In genomic region chr7:21338728-21339164, GRCh38 we compare ENCODE assay signal across 11 cellular contexts.
DNase-seq lines count a peak whose midpoint lies in the region; ATAC-seq and TF ChIP-seq lines count a peak whose summit lies in the region.
"Had no signal": no experiment of that assay in that cellular context is flagged by ENCODE, and none has a peak within 500 bp of the region (broad histone marks: within the 10 kb centered on the region; RNA-seq: fewer than 3 reads in every experiment).

No MANE protein-coding gene starts in this region.

- no peak for TF ChIP-seq POLR2A in breast epithelium (IDR thresholded peaks at IDR 0.05)

- no peaks in the 10 kb centered on the region for H3K36me3 ChIP-seq in CD4-positive, alpha-beta memory T cell (ENCODE audit: insufficient read depth, low read length)
- H3K36me3 ChIP-seq in H7 (replicated peaks; ENCODE audit: control insufficient read depth, insufficient read depth, low read length) (no peaks in the 10 kb centered on the region), breast epithelium (no peaks in the 10 kb centered on the region)
- H3K36me3 ChIP-seq: BE2C had no signal

- peak; percentile 87 to 95 (median 94) for ATAC-seq in T-cell (replicated peaks in 1 of 4)

- no peak for TF ChIP-seq CTCF in breast epithelium (IDR thresholded peaks at IDR 0.05)

- H3K4me1 ChIP-seq in CD4-positive, alpha-beta memory T cell (ENCODE audit: insufficient read depth, low read length), result peaks cover 19% of the 10 kb centered on the region
- H3K4me1 ChIP-seq in breast epithelium, result no peaks in the 10 kb centered on the region
- H3K4me1 ChIP-seq: BE2C had no signal

- peak overlapping the region; percentile 34 for H3K27ac ChIP-seq in CD4-positive, alpha-beta memory T cell (ENCODE audit: low read depth, low read length)
- no peak overlapping the region for H3K27ac ChIP-seq in breast epithelium

- H3K27me3 Mint-ChIP-seq in CD4-positive, alpha-beta memory T cell, result no peaks in the 10 kb centered on the region
- no peaks in the 10 kb centered on the region for H3K27me3 Mint-ChIP-seq in T-cell
- H3K27me3 Mint-ChIP-seq in activated naive CD4-positive, alpha-beta T cell treated with anti-CD3 and anti-CD28 coated beads for 36 hours (ENCODE audit: low read depth), result no peaks in the 10 kb centered on the region

- peak; percentile 24 to 69 (median 47) for DNase-seq in CD4-positive, alpha-beta memory T cell
- peak in 25 of 34 experiments; percentile 3 to 48 (median 20) for DNase-seq in T-cell
- DNase-seq in activated naive CD4-positive, alpha-beta T cell treated with anti-CD3 and anti-CD28 coated beads for 36 hours, result peak; percentile 80
- peak; percentile 7 to 20 for DNase-seq in stimulated activated CD4-positive, alpha-beta T cell treated with anti-CD3 and anti-CD28 coated beads, Interleukin-1b, Interleukin-23, amount 100 ng/mL, for 4 hours (ENCODE audit: low read depth in 2 of 2)
- DNase-seq in H7, result no peak
- DNase-seq in breast epithelium (ENCODE audit: low spot score in 2 of 2), result no peak
- DNase-seq in glomerular visceral epithelial cell (ENCODE audit: extremely low spot score), result no peak
- DNase-seq in SHP77 (lab: John Stamatoyannopoulos, UW), result no peak
- DNase-seq: BE2C, H9, NCI-H510A treated with DMSO at 0.1 percent for 48 hours had no signal

- H3K27ac Mint-ChIP-seq in CD4-positive, alpha-beta memory T cell, result peak overlapping the region; percentile 67 to 93 (median 91)
- peak overlapping the region; percentile 93 to 96 for H3K27ac Mint-ChIP-seq in T-cell
- H3K27ac Mint-ChIP-seq in activated naive CD4-positive, alpha-beta T cell treated with anti-CD3 and anti-CD28 coated beads for 36 hours, result peak overlapping the region; percentile 94
- H3K27ac Mint-ChIP-seq: H9 had no signal

- peaks cover 20 to 51% (median 25%) of the 10 kb centered on the region in 4 donors for H3K4me1 Mint-ChIP-seq in CD4-positive, alpha-beta memory T cell
- peaks cover 18 to 33% (median 20%) of the 10 kb centered on the region in 3 donors for H3K4me1 Mint-ChIP-seq in T-cell
- peaks cover 20% of the 10 kb centered on the region for H3K4me1 Mint-ChIP-seq in activated naive CD4-positive, alpha-beta T cell treated with anti-CD3 and anti-CD28 coated beads for 36 hours (ENCODE audit: low read depth)

- POLR2A ChIA-PET in CD4-positive, alpha-beta memory T cell (lab: Charles Lee; ENCODE audit: partially characterized antibody), result interaction anchor here (0.6 to 2.4 kb wide), 11 partner anchors 9 to 97 kb away, joined by 3 to 23 read pairs (median 3); partner anchors contain the start of gene SP4
- POLR2A ChIA-PET in T-cell (lab: Charles Lee), result interaction anchor here (0.6 to 1.0 kb wide), 5 partner anchors 14 to 434 kb away, joined by 3 to 7 read pairs (median 4); no protein-coding TSS in a partner anchor

- no peaks in the 10 kb centered on the region for H3K27me3 ChIP-seq in CD4-positive, alpha-beta memory T cell (ENCODE audit: insufficient read depth, low read length)
- H3K27me3 ChIP-seq in H7 (ENCODE audit: control insufficient read depth, insufficient read depth, low read length) (no peaks in the 10 kb centered on the region), breast epithelium (no peaks in the 10 kb centered on the region)

- H3K4me3 Mint-ChIP-seq in CD4-positive, alpha-beta memory T cell, result peak overlapping the region; percentile 8 to 79 (median 66)
- H3K4me3 Mint-ChIP-seq in T-cell, result peak overlapping the region; percentile 43 to 58 (median 54)
- H3K4me3 Mint-ChIP-seq in activated naive CD4-positive, alpha-beta T cell treated with anti-CD3 and anti-CD28 coated beads for 36 hours, result peak overlapping the region; percentile 1
- H3K4me3 Mint-ChIP-seq: H9 had no signal

- CTCF ChIA-PET in CD4-positive, alpha-beta memory T cell (lab: Charles Lee; ENCODE audit: partially characterized antibody), result interaction anchor here (0.9 to 2.2 kb wide), 3 partner anchors 14 to 89 kb away, joined by 3 to 9 read pairs (median 5); partner anchors contain the start of gene SP4
- CTCF ChIA-PET in T-cell (lab: Charles Lee), result interaction anchor here (0.6 to 1.3 kb wide), 4 partner anchors 14 to 176 kb away, joined by 3 to 9 read pairs (median 4); no protein-coding TSS in a partner anchor
- CTCF ChIA-PET in activated naive CD4-positive, alpha-beta T cell treated with anti-CD3 and anti-CD28 coated beads for 36 hours (lab: Charles Lee), result interaction anchor here (0.6 to 1.3 kb wide), 5 partner anchors 9 to 687 kb away, joined by 3 to 5 read pairs (median 3); no protein-coding TSS in a partner anchor

- no peaks in the 10 kb centered on the region for H3K9me3 ChIP-seq in CD4-positive, alpha-beta memory T cell (ENCODE audit: control insufficient read depth in 1 of 2, low read length in 2 of 2)
- no peaks in the 10 kb centered on the region for H3K9me3 ChIP-seq in breast epithelium
- H3K9me3 ChIP-seq: BE2C had no signal

- peak overlapping the region in 1 of 2 donors; percentile 30 for H3K4me3 ChIP-seq in CD4-positive, alpha-beta memory T cell (ENCODE audit: low read length in 2 of 2)
- H3K4me3 ChIP-seq in H7 (ENCODE audit: insufficient read depth, low read depth, low read length) (no peak overlapping the region), breast epithelium (no peak overlapping the region)

- intact Hi-C loops in CD4-positive, alpha-beta memory T cell (cut with micrococcal nuclease), result loop anchor here (1.0 to 5.0 kb wide), 2 partner anchors 15 to 89 kb away; partner anchors contain the start of gene SP4
- intact Hi-C loops in activated naive CD4-positive, alpha-beta T cell treated with anti-CD3 and anti-CD28 coated beads for 36 hours (cut with micrococcal nuclease), result loop anchor here (1.0 kb wide), 5 partner anchors 17 to 601 kb away; no protein-coding TSS in a partner anchor
- intact Hi-C loops in breast epithelium (cut with DNase I; ENCODE audit: low total_unique reads), result no loop called here

- peaks cover 0 to 9% (median 1%) of the 10 kb centered on the region in 8 donors for H3K9me3 Mint-ChIP-seq in CD4-positive, alpha-beta memory T cell
- H3K9me3 Mint-ChIP-seq in T-cell, result peaks cover 0 to 9% (median 0%) of the 10 kb centered on the region in 3 donors
- H3K9me3 Mint-ChIP-seq in activated naive CD4-positive, alpha-beta T cell treated with anti-CD3 and anti-CD28 coated beads for 36 hours, result peaks cover 11% of the 10 kb centered on the region

- no peaks in the 10 kb centered on the region for H3K36me3 Mint-ChIP-seq in CD4-positive, alpha-beta memory T cell
- H3K36me3 Mint-ChIP-seq in T-cell, result no peaks in the 10 kb centered on the region
- peaks cover 2% of the 10 kb centered on the region for H3K36me3 Mint-ChIP-seq in activated naive CD4-positive, alpha-beta T cell treated with anti-CD3 and anti-CD28 coated beads for 36 hours (ENCODE audit: low read depth)

Comparison
In these comparisons a context has a peak if more than half of its experiments do, and no peak if none do; other contexts are left out.
1. DNase-seq: peak in CD4-positive, alpha-beta memory T cell (5 of 5), T-cell (25 of 34), activated naive CD4-positive, alpha-beta T cell treated with anti-CD3 and anti-CD28 coated beads for 36 hours (single experiment) and stimulated activated CD4-positive, alpha-beta T cell treated with anti-CD3 and anti-CD28 coated beads, Interleukin-1b, Interleukin-23, amount 100 ng/mL, for 4 hours (2 of 2); none in H7 (single experiment), breast epithelium (0 of 2), glomerular visceral epithelial cell (single experiment) and SHP77 (0 of 2).
2. H3K4me3 Mint-ChIP-seq: peak in every context shown above with its lines; median percentile 66 in CD4-positive, alpha-beta memory T cell; 54 in T-cell; 1 in activated naive CD4-positive, alpha-beta T cell treated with anti-CD3 and anti-CD28 coated beads for 36 hours.
3. Peak in every context shown above with its lines, with median percentiles within 50 percentile points of each other: H3K27ac Mint-ChIP-seq.